ENCODE assay signal across 17 cellular contexts in the genomic region with DNA sequence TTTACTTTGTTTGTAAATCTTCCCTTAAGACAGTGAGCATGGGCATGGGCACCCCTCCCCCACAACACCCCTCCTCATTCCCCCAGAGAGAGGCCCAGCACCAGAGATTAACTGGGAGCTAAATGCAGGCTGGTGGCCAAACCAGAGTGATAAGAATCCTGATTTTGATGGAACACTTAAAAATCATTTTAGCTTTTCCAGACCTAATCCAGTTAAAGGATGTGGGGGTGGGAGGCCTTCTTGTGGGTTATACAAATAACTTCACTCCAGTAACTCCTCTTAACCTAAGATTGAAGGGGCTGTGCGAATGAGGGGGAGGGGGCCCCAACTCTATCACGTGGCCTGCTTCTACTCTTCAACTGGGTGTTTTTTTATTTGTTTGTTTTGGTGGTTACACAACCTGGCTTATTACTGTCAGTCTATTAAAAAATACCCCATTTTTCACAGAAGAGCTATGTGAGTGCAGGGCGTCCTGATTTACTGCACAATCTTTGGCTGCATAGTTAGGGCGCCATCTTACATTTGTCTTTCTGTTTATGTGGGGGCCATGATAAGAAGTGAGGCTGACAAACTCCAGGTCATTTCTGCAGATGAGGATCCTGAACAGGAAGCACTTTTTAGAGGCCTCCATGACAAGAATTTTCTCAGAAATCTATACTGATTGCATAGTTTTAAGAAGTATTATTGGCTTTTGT.
"Had no signal": no experiment of that assay in that cellular context is flagged by ENCODE, and none has a peak within 500 bp of the region (broad histone marks: within the 10 kb centered on the region; RNA-seq: fewer than 3 reads in every experiment).

No MANE protein-coding gene starts in this region.

- H3K27me3 Mint-ChIP-seq: activated CD4-positive, alpha-beta memory T cell treated with anti-CD3 and anti-CD28 coated beads for 36 hours; memory B cell; stimulated activated memory B cell treated with anti-CD40 and anti-IgM and Interleukin-4, amounts not matched to agents 10 μg/mL and 1 μg/mL and 100 μg/mL, for 72 hours had no signal

- H3K4me3 ChIP-seq: esophagus squamous epithelium, gastrocnemius medialis, heart right ventricle, pancreas had no signal

- H3K9me3 ChIP-seq: esophagus squamous epithelium, gastrocnemius medialis, heart right ventricle, pancreas had no signal

- FAIRE-seq: colon, endothelial cell of umbilical vein, islet of Langerhans, pancreas had no signal

- H3K27ac Mint-ChIP-seq: activated CD4-positive, alpha-beta memory T cell treated with anti-CD3 and anti-CD28 coated beads for 36 hours; memory B cell; stimulated activated memory B cell treated with anti-CD40 and anti-IgM and Interleukin-4, amounts not matched to agents 10 μg/mL and 1 μg/mL and 100 μg/mL, for 72 hours had no signal

- H3K36me3 Mint-ChIP-seq: activated CD4-positive, alpha-beta memory T cell treated with anti-CD3 and anti-CD28 coated beads for 36 hours; memory B cell; stimulated activated memory B cell treated with anti-CD40 and anti-IgM and Interleukin-4, amounts not matched to agents 10 μg/mL and 1 μg/mL and 100 μg/mL, for 72 hours had no signal

- H3K27ac ChIP-seq: esophagus squamous epithelium, gastrocnemius medialis, heart right ventricle, pancreas had no signal

- ATAC-seq: activated T-cell treated with anti-CD3 and anti-CD28 coated beads, Interleukin-2, amount 50 U/mL, for 4 hours; gastrocnemius medialis; heart right ventricle; left lobe of liver; pancreas; stimulated activated memory B cell treated with anti-CD40 and anti-IgM and Interleukin-4, amounts not matched to agents 10 μg/mL and 1 μg/mL and 100 μg/mL, for 72 hours had no signal

- H3K4me1 ChIP-seq: esophagus squamous epithelium, gastrocnemius medialis, pancreas had no signal

- H3K4me3 Mint-ChIP-seq: activated CD4-positive, alpha-beta memory T cell treated with anti-CD3 and anti-CD28 coated beads for 36 hours; activated T-cell treated with anti-CD3 and anti-CD28 coated beads, Interleukin-2, amount 50 U/mL, for 4 hours; memory B cell; stimulated activated memory B cell treated with anti-CD40 and anti-IgM and Interleukin-4, amounts not matched to agents 10 μg/mL and 1 μg/mL and 100 μg/mL, for 72 hours had no signal

- H3K9me3 Mint-ChIP-seq: activated CD4-positive, alpha-beta memory T cell treated with anti-CD3 and anti-CD28 coated beads for 36 hours; activated T-cell treated with anti-CD3 and anti-CD28 coated beads, Interleukin-2, amount 50 U/mL, for 4 hours; memory B cell; stimulated activated memory B cell treated with anti-CD40 and anti-IgM and Interleukin-4, amounts not matched to agents 10 μg/mL and 1 μg/mL and 100 μg/mL, for 72 hours had no signal

- DNase-seq: activated CD4-positive, alpha-beta memory T cell treated with anti-CD3 and anti-CD28 coated beads for 36 hours; activated effector memory CD4-positive, alpha-beta T cell treated with Interleukin-2 at 50 U/mL for 16 hours; activated naive CD4-positive, alpha-beta T cell treated with anti-CD3 and anti-CD28 coated beads, Interleukin-2, amount 50 U/mL, for 16 hours; activated T-cell treated with anti-CD3 and anti-CD28 coated beads, Interleukin-2, amount 50 U/mL, for 4 hours; caudate nucleus; esophagus squamous epithelium; gastrocnemius medialis; heart right ventricle; pancreas; stimulated activated CD4-positive, alpha-beta T cell treated with anti-CD3 and anti-CD28 coated beads, Interleukin-2, amount 100 ng/mL, for 48 hours; T-helper 1 cell had no signal

- H3K4me1 Mint-ChIP-seq: memory B cell; stimulated activated memory B cell treated with anti-CD40 and anti-IgM and Interleukin-4, amounts not matched to agents 10 μg/mL and 1 μg/mL and 100 μg/mL, for 72 hours had no signal

- H3K36me3 ChIP-seq: esophagus squamous epithelium, gastrocnemius medialis, heart right ventricle, pancreas had no signal

- H3K27me3 ChIP-seq: esophagus squamous epithelium, gastrocnemius medialis, pancreas had no signal
